Comparison of ENCODE assay signal across 1 cellular context in the genomic region with DNA sequence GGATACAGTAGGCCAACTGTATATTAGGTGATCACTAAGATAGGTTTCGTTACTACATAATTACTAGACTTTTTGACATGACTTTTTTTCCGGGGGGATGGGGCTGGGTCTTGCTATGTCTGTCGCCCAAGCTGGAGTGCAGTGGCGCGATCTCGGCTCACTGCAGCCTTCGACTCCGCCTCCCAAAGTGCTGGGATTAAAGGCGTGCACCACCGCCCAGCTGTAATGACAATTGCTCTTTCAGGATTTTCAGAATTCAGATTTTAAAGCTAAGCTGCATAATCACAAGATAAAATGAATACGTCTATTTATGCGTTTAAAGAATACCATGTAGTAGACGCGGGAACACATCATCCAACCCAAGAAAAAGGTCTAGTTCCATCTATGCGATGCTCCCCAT.
TF ChIP-seq lines count a peak whose summit lies in the region.

No MANE protein-coding gene starts in this region.

TF ChIP-seq in K562, 482 proteins besides CTCF, POLR2A, EP300 and RAD21:
- peak; percentile 4; the same call in 1 of the 2 replicates for TF ChIP-seq TCF3 (CRISPR knock-in tag; IDR thresholded peaks at IDR 0.05)
- peak; percentile 41; the same call in 1 of the 2 replicates for TF ChIP-seq ZNF41 (CRISPR knock-in tag; conservative IDR thresholded peaks at IDR 0.05)
- TF ChIP-seq ZSCAN32 (CRISPR knock-in tag; IDR thresholded peaks at IDR 0.05), result no peak
- no peak for TF ChIP-seq HMG20B (CRISPR knock-in tag; IDR thresholded peaks at IDR 0.05)
- no peak for TF ChIP-seq ZNF224 (CRISPR knock-in tag; IDR thresholded peaks at IDR 0.05)
- no peak for TF ChIP-seq ETV6 (IDR thresholded peaks at IDR 0.05; ENCODE audit: borderline replicate concordance in 1 of 2, low read depth in 2 of 2, low read length in 1 of 2)
- TF ChIP-seq ETV6 (CRISPR knock-in tag; IDR thresholded peaks at IDR 0.05; ENCODE audit: borderline replicate concordance), result 0 out of 2 replicates have a peak, but pooled peaks have one; percentile 39
- no peak for TF ChIP-seq ZKSCAN8 (CRISPR knock-in tag; IDR thresholded peaks at IDR 0.05)
- no peak for TF ChIP-seq RB1 (IDR thresholded peaks at IDR 0.05; ENCODE audit: low read depth)
- no peak for TF ChIP-seq POLR2B (IDR thresholded peaks at IDR 0.05; ENCODE audit: low read depth, partially characterized antibody)
- TF ChIP-seq SAP30 (IDR thresholded peaks at IDR 0.05; ENCODE audit: borderline replicate concordance, insufficient read depth, low read depth, low read length, poor library complexity, severe bottlenecking), result peak; percentile 26
- TF ChIP-seq MAFG (tag; conservative IDR thresholded peaks at IDR 0.05), result no peak
- no peak for TF ChIP-seq SIRT6 (IDR thresholded peaks at IDR 0.05; ENCODE audit: low read depth, low read length)
- TF ChIP-seq, protein P1, sequence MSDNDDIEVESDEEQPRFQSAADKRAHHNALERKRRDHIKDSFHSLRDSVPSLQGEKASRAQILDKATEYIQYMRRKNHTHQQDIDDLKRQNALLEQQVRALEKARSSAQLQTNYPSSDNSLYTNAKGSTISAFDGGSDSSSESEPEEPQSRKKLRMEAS (CRISPR knock-in tag; IDR thresholded peaks at IDR 0.05), result no peak
- TF ChIP-seq SIN3A (IDR thresholded peaks at IDR 0.05; ENCODE audit: borderline replicate concordance in 2 of 2, control insufficient read depth in 1 of 2, low read depth in 2 of 2, low read length in 2 of 2), result peak in 1 of 2 experiments; percentile 68; a peak in 1 of 4 replicates
- TF ChIP-seq SMAD2 (IDR thresholded peaks at IDR 0.05; ENCODE audit: low read depth, low read length), result no peak
- TF ChIP-seq, protein P2, sequence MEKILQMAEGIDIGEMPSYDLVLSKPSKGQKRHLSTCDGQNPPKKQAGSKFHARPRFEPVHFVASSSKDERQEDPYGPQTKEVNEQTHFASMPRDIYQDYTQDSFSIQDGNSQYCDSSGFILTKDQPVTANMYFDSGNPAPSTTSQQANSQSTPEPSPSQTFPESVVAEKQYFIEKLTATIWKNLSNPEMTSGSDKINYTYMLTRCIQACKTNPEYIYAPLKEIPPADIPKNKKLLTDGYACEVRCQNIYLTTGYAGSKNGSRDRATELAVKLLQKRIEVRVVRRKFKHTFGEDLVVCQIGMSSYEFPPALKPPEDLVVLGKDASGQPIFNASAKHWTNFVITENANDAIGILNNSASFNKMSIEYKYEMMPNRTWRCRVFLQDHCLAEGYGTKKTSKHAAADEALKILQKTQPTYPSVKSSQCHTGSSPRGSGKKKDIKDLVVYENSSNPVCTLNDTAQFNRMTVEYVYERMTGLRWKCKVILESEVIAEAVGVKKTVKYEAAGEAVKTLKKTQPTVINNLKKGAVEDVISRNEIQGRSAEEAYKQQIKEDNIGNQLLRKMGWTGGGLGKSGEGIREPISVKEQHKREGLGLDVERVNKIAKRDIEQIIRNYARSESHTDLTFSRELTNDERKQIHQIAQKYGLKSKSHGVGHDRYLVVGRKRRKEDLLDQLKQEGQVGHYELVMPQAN (IDR thresholded peaks at IDR 0.05; ENCODE audit: borderline replicate concordance), result 0 out of 2 replicates have a peak, but pooled peaks have one; percentile 11
- no peak for TF ChIP-seq CREB3L1 (IDR thresholded peaks at IDR 0.05; ENCODE audit: borderline replicate concordance, low read depth)
- TF ChIP-seq HDAC1 (IDR thresholded peaks at IDR 0.05), result peak in 1 of 2 experiments; percentile 9; a peak in 1 of 4 replicates
